8 cellular contexts compared by ENCODE assay signal in genomic region chr3:39101022-39101689, GRCh38. TPM values are rescaled to one million over a fixed set of nuclear protein-coding genes. Genes with fewer than 3 reads are reported as not detected.
DNase-seq lines count a peak whose midpoint lies in the region; ATAC-seq and TF ChIP-seq lines count a peak whose summit lies in the region.

No MANE protein-coding gene starts in this region.

- no peaks in the 10 kb centered on the region for H3K27me3 Mint-ChIP-seq in activated naive CD4-positive, alpha-beta T cell treated with anti-CD3 and anti-CD28 coated beads, Interleukin-2, amount 50 U/mL, for 24 hours

- peak; percentile 93 for TF ChIP-seq CTCF in PC-3 (conservative IDR thresholded peaks at IDR 0.05; ENCODE audit: low read depth, low read length)

- POLR2A ChIA-PET in PC-3 (lab: Charles Lee; ENCODE audit: unreplicated experiment) = no interaction called here

- no peak overlapping the region for H3K4me2 ChIP-seq in PC-3 (ENCODE audit: low read length)

- peak overlapping the region; percentile 65 for H3K27ac Mint-ChIP-seq in activated naive CD4-positive, alpha-beta T cell treated with anti-CD3 and anti-CD28 coated beads, Interleukin-2, amount 50 U/mL, for 24 hours

- H3K9me3 Mint-ChIP-seq in activated naive CD4-positive, alpha-beta T cell treated with anti-CD3 and anti-CD28 coated beads, Interleukin-2, amount 50 U/mL, for 24 hours = no peaks in the 10 kb centered on the region

- H3K27ac ChIP-seq in PC-3 (ENCODE audit: low read length) = no peak overlapping the region

- no peaks in the 10 kb centered on the region for H3K9me3 ChIP-seq in PC-3 (ENCODE audit: low read length)

- H3K79me2 ChIP-seq in PC-3 (ENCODE audit: low read length) = peaks cover 33% of the 10 kb centered on the region

- no peak overlapping the region for H2AFZ ChIP-seq in PC-3 (ENCODE audit: low read length)

- H3K36me3 ChIP-seq in PC-3 (ENCODE audit: low read depth, low read length) = peaks cover 31% of the 10 kb centered on the region

- no peak overlapping the region for H3K4me3 Mint-ChIP-seq in activated naive CD4-positive, alpha-beta T cell treated with anti-CD3 and anti-CD28 coated beads, Interleukin-2, amount 50 U/mL, for 24 hours

- H3K9ac ChIP-seq in PC-3 (ENCODE audit: low read length) = no peak overlapping the region

- peaks cover 39% of the 10 kb centered on the region for H3K4me1 Mint-ChIP-seq in activated naive CD4-positive, alpha-beta T cell treated with anti-CD3 and anti-CD28 coated beads, Interleukin-2, amount 50 U/mL, for 24 hours

- CTCF ChIA-PET in PC-3 (lab: Charles Lee) = interaction anchor here (1.0 kb wide), 1 partner anchor 187 kb away, joined by 6 read pairs; no protein-coding TSS in a partner anchor

- H3K4me3 ChIP-seq in PC-3 (ENCODE audit: low read length) = no peak overlapping the region

- no peaks in the 10 kb centered on the region for H3K36me3 Mint-ChIP-seq in activated naive CD4-positive, alpha-beta T cell treated with anti-CD3 and anti-CD28 coated beads, Interleukin-2, amount 50 U/mL, for 24 hours

- peaks cover 12% of the 10 kb centered on the region for H3K4me1 ChIP-seq in PC-3 (ENCODE audit: insufficient read depth, low read length)

- H3K27me3 ChIP-seq in PC-3 (ENCODE audit: low read length) = no peaks in the 10 kb centered on the region

- BruUV-seq in PC-3 (replicated peaks; lab: Mats Ljungman, UMichigan) = no TSS peak

- H4K20me1 ChIP-seq in PC-3 (ENCODE audit: low read length) = peaks cover 15% of the 10 kb centered on the region; the same call in 1 of the 2 replicates

- H3K9me2 ChIP-seq in PC-3 (replicated peaks; ENCODE audit: low read length) = no peaks in the 10 kb centered on the region

- intact Hi-C loops in PC-3 (cut with micrococcal nuclease) = loop anchor here (1.0 kb wide), 2 partner anchors 88 to 187 kb away; no protein-coding TSS in a partner anchor

- no peaks in the 10 kb centered on the region for H3F3A ChIP-seq in PC-3 (ENCODE audit: low read length, unreplicated experiment)

- DNase-seq in SHP77 (lab: John Stamatoyannopoulos, UW) (peak; percentile 12 to 36), SHP77 treated with DMSO at 0.1 percent for 48 hours (lab: John Stamatoyannopoulos, UW) (no peak), PC-3 (peak; percentile 58), hepatic stellate cell (ENCODE audit: low spot score) (peak; percentile 77)
- DNase-seq in stimulated activated CD4-positive, alpha-beta T cell treated with anti-CD3 and anti-CD28 coated beads, Interleukin-4, amount 100 ng/mL, for 4 hours = peak; percentile 37 to 52

- ATAC-seq in HG02571 (IDR thresholded peaks at IDR 0.05; ENCODE audit: unreplicated experiment) (peak; percentile 61), PC-3 (peak; percentile 78), HG02970 (IDR thresholded peaks at IDR 0.05; ENCODE audit: low FRiP score, unreplicated experiment) (no peak)

RNA-seq across cellular contexts. Expression of gene GORASP1, which starts 6.3 kb away (rescaled TPM):
- total RNA-seq in PC-3 (2014; rRNA removed) = 47.4 and 58.9 TPM in 2 replicates

RNA-seq across cellular contexts. Expression of gene TTC21A, which starts 6.3 kb away (rescaled TPM):
- 1.2 TPM in 2 replicates for total RNA-seq in PC-3 (2014; rRNA removed)

RNA-seq across cellular contexts. Expression of gene WDR48, which starts 49.3 kb away (rescaled TPM):
- total RNA-seq in PC-3 (2014; rRNA removed) = 16.5 and 21.0 TPM in 2 replicates

RNA-seq across cellular contexts. Expression of gene SCN11A, which starts 49.4 kb away (rescaled TPM):
- total RNA-seq in PC-3 (2014; rRNA removed) = not detected in 2 replicates

RNA-seq across cellular contexts. Expression of gene CSRNP1, which starts 52.2 kb away (rescaled TPM):
- total RNA-seq in PC-3 (2014; rRNA removed) = 72.3 and 86.9 TPM in 2 replicates
